In genomic region chr7:29956477-29956836, GRCh38 we compare ENCODE assay signal across 13 cellular contexts. TPM values are rescaled to one million over a fixed set of nuclear protein-coding genes. Genes with fewer than 3 reads are reported as not detected.
DNase-seq lines count a peak whose midpoint lies in the region; ATAC-seq and TF ChIP-seq lines count a peak whose summit lies in the region.
"Had no signal": no experiment of that assay in that cellular context is flagged by ENCODE, and none has a peak within 500 bp of the region (broad histone marks: within the 10 kb centered on the region; RNA-seq: fewer than 3 reads in every experiment).

No MANE protein-coding gene starts in this region.

- no peaks in the 10 kb centered on the region for H3K27me3 ChIP-seq in endodermal cell (ENCODE audit: control insufficient read depth, insufficient read depth, low read length, poor library complexity, severe bottlenecking)

- H3K4me3 Mint-ChIP-seq in endodermal cell: no peak overlapping the region

- DNase-seq in endodermal cell (no peak), GM13977 (ENCODE audit: low spot score) (no peak), hippocampal formation (lab: John Stamatoyannopoulos, UW) (no peak), DMS 273 (lab: John Stamatoyannopoulos, UW; ENCODE audit: unreplicated experiment) (no peak)
- DNase-seq: activated CD4-positive, alpha-beta T cell treated with anti-CD3 and anti-CD28 coated beads for 4 hours; activated gamma-delta T cell; effector CD4-positive, alpha-beta T cell; NCI-H1048; nucleus accumbens; SW 1271 had no signal

- peaks cover 56% of the 10 kb centered on the region for H3K36me3 Mint-ChIP-seq in endodermal cell (ENCODE audit: low read depth)

- peaks cover 12% of the 10 kb centered on the region for H3K9me3 ChIP-seq in endodermal cell (ENCODE audit: control insufficient read depth, low read length)

- peak; percentile 23 for ATAC-seq in GM18517 (IDR thresholded peaks at IDR 0.05; ENCODE audit: unreplicated experiment)
- ATAC-seq in GM19397 (IDR thresholded peaks at IDR 0.05; ENCODE audit: unreplicated experiment): peak; percentile 13
- ATAC-seq in HG03095 (IDR thresholded peaks at IDR 0.05; ENCODE audit: unreplicated experiment): peak; percentile 16

- H3K27ac Mint-ChIP-seq in endodermal cell: peak overlapping the region; percentile 24

- no peak for TF ChIP-seq CTCF in endodermal cell (conservative IDR thresholded peaks at IDR 0.05)
- no peak for TF ChIP-seq CTCF in GM13977 (IDR thresholded peaks at IDR 0.05; ENCODE audit: extremely low read depth, insufficient read depth, missing control alignments)

- in situ Hi-C loops in GM13977 (cut with MboI; ENCODE audit: low pct_unique_long_range_greater_than_20kb, low sequenced_read_pairs, unreplicated experiment): no loop called here

- no peak overlapping the region for H3K27ac ChIP-seq in endodermal cell (ENCODE audit: low read depth, low read length)

- 93 to 95% methylated on average over 4 of the region's 4 CpGs for WGBS in endodermal cell (ENCODE audit: insufficient coverage in 1 of 2, insufficient read length in 1 of 2), 2 experiments

- H3K4me1 Mint-ChIP-seq in endodermal cell: peaks cover 37% of the 10 kb centered on the region

- H3K9ac ChIP-seq in endodermal cell (ENCODE audit: extremely low read depth, low read length, poor library complexity, severe bottlenecking): no peak overlapping the region

- no peak overlapping the region for H3K4me3 ChIP-seq in endodermal cell (ENCODE audit: low read length)

- H3K27me3 Mint-ChIP-seq in endodermal cell (ENCODE audit: insufficient read depth): no peaks in the 10 kb centered on the region

- H3K36me3 ChIP-seq in endodermal cell (ENCODE audit: control insufficient read depth, insufficient read depth, low read length): peaks cover 69% of the 10 kb centered on the region

- H3K9me3 Mint-ChIP-seq in endodermal cell: no peaks in the 10 kb centered on the region

- no peaks in the 10 kb centered on the region for H3K4me1 ChIP-seq in endodermal cell (ENCODE audit: control insufficient read depth, insufficient read depth, low read length)

RNA-seq across cellular contexts. Expression of gene SCRN1, which starts 33.1 kb away (rescaled TPM):
- 100 to 1,000 TPM; 110 to 112 TPM for total RNA-seq in endodermal cell
- polyA plus RNA-seq in endodermal cell (2013, experiment 1 of 2): 95.9 TPM
- 93.6 TPM for polyA plus RNA-seq in endodermal cell (2013, experiment 2 of 2)
